ENCODE assay signal across 15 cellular contexts in genomic region chr6:100465701-100466409, GRCh38. TPM values are rescaled to one million over a fixed set of nuclear protein-coding genes. Genes with fewer than 3 reads are reported as not detected.
DNase-seq lines count a peak whose midpoint lies in the region; ATAC-seq and TF ChIP-seq lines count a peak whose summit lies in the region.
"Had no signal": no experiment of that assay in that cellular context is flagged by ENCODE, and none has a peak within 500 bp of the region (broad histone marks: within the 10 kb centered on the region; RNA-seq: fewer than 3 reads in every experiment).

No MANE protein-coding gene starts in this region.

- intact Hi-C loops in body of pancreas (cut with DNase I): no loop called here

- H3K9me3 ChIP-seq in body of pancreas: no peaks in the 10 kb centered on the region
- H3K9me3 ChIP-seq in right atrium auricular region: no peaks in the 10 kb centered on the region
- H3K9me3 ChIP-seq: HAP-1 had no signal

- no peak for TF ChIP-seq POLR2A in body of pancreas (IDR thresholded peaks at IDR 0.05)

- ATAC-seq in body of pancreas (no peak), GM21529 (IDR thresholded peaks at IDR 0.05; ENCODE audit: unreplicated experiment) (no peak), HG02763 (IDR thresholded peaks at IDR 0.05; ENCODE audit: unreplicated experiment) (no peak)

- H3K27me3 Mint-ChIP-seq in nephron (ENCODE audit: low read depth): no peaks in the 10 kb centered on the region

- H3K4me1 Mint-ChIP-seq in nephron: peaks cover 19% of the 10 kb centered on the region

- H3K4me1 ChIP-seq in body of pancreas (peaks cover 16% of the 10 kb centered on the region), right atrium auricular region (peaks cover 0 to 26% of the 10 kb centered on the region in 2 donors)
- H3K4me1 ChIP-seq: HAP-1 had no signal

- peaks cover 20% of the 10 kb centered on the region for H3K36me3 Mint-ChIP-seq in nephron (ENCODE audit: low read depth)

- H3K4me3 Mint-ChIP-seq in nephron: peak overlapping the region; percentile 90 to 94 (median 91)

- H3K36me3 ChIP-seq in body of pancreas (replicated peaks in 1 of 2; ENCODE audit: insufficient read depth in 1 of 2, low read depth in 2 of 2) (no peaks in the 10 kb centered on the region), right atrium auricular region (no peaks in the 10 kb centered on the region)
- H3K36me3 ChIP-seq: HAP-1 had no signal

- TF ChIP-seq CTCF in body of pancreas (IDR thresholded peaks at IDR 0.05): no peak
- TF ChIP-seq CTCF in nephron (IDR thresholded peaks at IDR 0.05; ENCODE audit: unreplicated experiment in 3 of 3): no peak
- TF ChIP-seq CTCF in right atrium auricular region (IDR thresholded peaks at IDR 0.05): no peak

- H3K27ac Mint-ChIP-seq in nephron: peak overlapping the region; percentile 56 to 86 (median 73)
- H3K27ac Mint-ChIP-seq: activated naive CD4-positive, alpha-beta T cell treated with anti-CD3 and anti-CD28 coated beads for 36 hours had no signal

- H3K4me3 ChIP-seq in body of pancreas (no peak overlapping the region), right atrium auricular region (no peak overlapping the region)
- H3K4me3 ChIP-seq: HAP-1 had no signal

- DNase-seq in DMS53 (lab: John Stamatoyannopoulos, UW) (peak; percentile 37), DMS53 treated with DMSO at 0.1 percent for 48 hours (lab: John Stamatoyannopoulos, UW; ENCODE audit: unreplicated experiment) (no peak), M059J (ENCODE audit: low read depth) (peak; percentile 39), body of pancreas (no peak), right atrium auricular region (ENCODE audit: low spot score) (no peak)
- DNase-seq: activated naive CD4-positive, alpha-beta T cell treated with anti-CD3 and anti-CD28 coated beads for 36 hours; effector CD4-positive, alpha-beta T cell; MV-4-11 had no signal

- H3K27me3 ChIP-seq in body of pancreas (peaks cover 0 to 27% of the 10 kb centered on the region in 2 donors), right atrium auricular region (peaks cover 71 to 83% of the 10 kb centered on the region in 2 donors)

- H3K27ac ChIP-seq in body of pancreas (peak overlapping the region in 3 of 4 donors; percentile 78 to 84 (median 79)), right atrium auricular region (no peak overlapping the region)
- H3K27ac ChIP-seq: 22Rv1, VCaP had no signal

- 29 to 61% methylated on average over 20 of the region's 20 CpGs for WGBS in body of pancreas, 2 donors

- no peaks in the 10 kb centered on the region for H3K9me3 Mint-ChIP-seq in nephron

RNA-seq across cellular contexts. Expression of gene SIM1, which starts 1.1 kb away (rescaled TPM):
- total RNA-seq in M059J (2014; rRNA removed; shearing (Covaris generic)): 6.0 and 7.8 TPM in 2 replicates
- total RNA-seq in body of pancreas: 1 to 10 TPM; 3.6 to 6.9 TPM
- not detected for total RNA-seq in right atrium auricular region
- total RNA-seq: activated naive CD4-positive, alpha-beta T cell treated with anti-CD3 and anti-CD28 coated beads for 36 hours; RPMI7951 had no signal

Comparison
In these comparisons a context has a peak if more than half of its experiments do, and no peak if none do; other contexts are left out.
1. DNase-seq: peak in DMS53 (single experiment) and M059J (single experiment); none in DMS53 treated with DMSO at 0.1 percent for 48 hours (single experiment), body of pancreas (0 of 4) and right atrium auricular region (single experiment).
2. H3K27ac ChIP-seq: peak in body of pancreas (3 of 4); none in right atrium auricular region (0 of 2).